In genomic region chr17:28335959-28336871, GRCh38 we compare ENCODE assay signal across 8 cellular contexts.
DNase-seq lines count a peak whose midpoint lies in the region; TF ChIP-seq lines count a peak whose summit lies in the region.

No MANE protein-coding gene starts in this region.

- H3K27me3 ChIP-seq in tibial artery, result no peaks in the 10 kb centered on the region

- H3K4me3 ChIP-seq in epithelial cell of esophagus (ENCODE audit: low read length), result peak overlapping the region; percentile 69
- H3K4me3 ChIP-seq in tibial artery, result peak overlapping the region; percentile 68 to 89

- H3K27ac ChIP-seq in VCaP (peak overlapping the region; percentile 85), tibial artery (peak overlapping the region; percentile 92 to 94)

- H3K9me3 ChIP-seq in tibial artery, result no peaks in the 10 kb centered on the region

- H3K4me1 ChIP-seq in tibial artery, result peaks cover 0 to 48% (median 41%) of the 10 kb centered on the region in 4 donors

- peaks cover 22 to 33% (median 24%) of the 10 kb centered on the region in 3 donors for H3K36me3 ChIP-seq in tibial artery

- intact Hi-C loops in tibial artery (cut with DNase I; ENCODE audit: low total_unique reads), result loop anchor here (5.0 to 10.0 kb wide), 3 partner anchors 291 to 959 kb away; partner anchors contain the start of genes NLK, NUFIP2 and PHF12

- peak; percentile 14 for DNase-seq in NCI-H2196 (lab: John Stamatoyannopoulos, UW; ENCODE audit: unreplicated experiment)
- no peak for DNase-seq in NCI-H2196 treated with DMSO at 0.1 percent for 48 hours (lab: John Stamatoyannopoulos, UW; ENCODE audit: unreplicated experiment)
- DNase-seq in NCI-H1048 (lab: John Stamatoyannopoulos, UW), result peak; percentile 35
- DNase-seq in epithelial cell of esophagus (ENCODE audit: low read depth), result peak; percentile 95
- DNase-seq in middle frontal gyrus (ENCODE audit: extremely low spot score, low spot score), result peak; percentile 23
- peak in 1 of 2 donors; percentile 34 for DNase-seq in tibial artery
- DNase-seq in activated gamma-delta T cell (lab: John Stamatoyannopoulos, UW), result no peak

- TF ChIP-seq CTCF in VCaP (conservative IDR thresholded peaks at IDR 0.05), result no peak
- TF ChIP-seq CTCF in epithelial cell of esophagus (IDR thresholded peaks at IDR 0.05; ENCODE audit: insufficient read depth, low read depth, low read length, missing control alignments), result no peak
- no peak for TF ChIP-seq CTCF in tibial artery (IDR thresholded peaks at IDR 0.05)

Comparison
In these comparisons a context has a peak if more than half of its experiments do, and no peak if none do; other contexts are left out.
1. DNase-seq: peak in NCI-H2196 (single experiment), NCI-H1048 (single experiment), epithelial cell of esophagus (single experiment) and middle frontal gyrus (single experiment); none in NCI-H2196 treated with DMSO at 0.1 percent for 48 hours (single experiment) and activated gamma-delta T cell (single experiment).